Comparison of ENCODE assay signal across 9 cellular contexts in the genomic region with DNA sequence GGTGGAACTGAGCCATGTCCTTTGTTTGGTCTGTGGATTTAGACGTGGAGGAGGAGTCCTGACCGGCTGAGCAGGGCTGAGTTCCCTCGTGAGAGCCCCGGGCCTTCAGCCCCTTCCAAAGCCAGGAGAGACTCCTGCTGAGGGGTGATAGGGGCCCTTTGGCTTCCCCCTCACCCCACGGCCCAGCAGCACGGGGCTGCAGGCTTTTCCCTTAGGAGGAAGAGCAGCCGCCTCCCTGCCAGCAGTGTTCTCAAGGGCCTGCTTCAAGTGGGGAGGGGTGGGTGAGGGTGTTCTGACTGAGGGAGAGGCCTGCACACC. TPM values are rescaled to one million over a fixed set of nuclear protein-coding genes. Genes with fewer than 3 reads are reported as not detected.
DNase-seq lines count a peak whose midpoint lies in the region; ATAC-seq and TF ChIP-seq lines count a peak whose summit lies in the region.
"Had no signal": no experiment of that assay in that cellular context is flagged by ENCODE, and none has a peak within 500 bp of the region (broad histone marks: within the 10 kb centered on the region; RNA-seq: fewer than 3 reads in every experiment).

No MANE protein-coding gene starts in this region.

- H4K20me1 ChIP-seq in Loucy (ENCODE audit: insufficient read depth, low read length, poor library complexity, severe bottlenecking) = no peaks in the 10 kb centered on the region

- H3K27me3 ChIP-seq in CD8-positive, alpha-beta memory T cell (ENCODE audit: insufficient read depth, low read length, poor library complexity, severe bottlenecking) = no peaks in the 10 kb centered on the region
- H3K27me3 ChIP-seq in Loucy (ENCODE audit: insufficient read depth, low read length, poor library complexity, severe bottlenecking) (no peaks in the 10 kb centered on the region), colonic mucosa (no peaks in the 10 kb centered on the region)

- peak overlapping the region; percentile 55; the same call in 1 of the 2 replicates for H2AFZ ChIP-seq in Loucy (ENCODE audit: low read length)

- no peaks in the 10 kb centered on the region for H3K9me2 ChIP-seq in Loucy (replicated peaks; ENCODE audit: low read depth, low read length)

- H3K4me3 ChIP-seq in CD8-positive, alpha-beta memory T cell (ENCODE audit: low read length) = peak overlapping the region; percentile 65
- no peak overlapping the region for H3K4me3 ChIP-seq in Loucy (ENCODE audit: low read length, poor library complexity, severe bottlenecking)
- H3K4me3 ChIP-seq in colonic mucosa = no peak overlapping the region

- no peak for ATAC-seq in GM21737 (IDR thresholded peaks at IDR 0.05; ENCODE audit: unreplicated experiment)

- no peaks in the 10 kb centered on the region for H3K9me3 Mint-ChIP-seq in CD8-positive, alpha-beta memory T cell
- H3K9me3 Mint-ChIP-seq in neural crest cell = no peaks in the 10 kb centered on the region

- H3K36me3 ChIP-seq in CD8-positive, alpha-beta memory T cell (ENCODE audit: insufficient read depth, low read length) = no peaks in the 10 kb centered on the region
- H3K36me3 ChIP-seq in Loucy (ENCODE audit: insufficient read depth, low read length) (no peaks in the 10 kb centered on the region), colonic mucosa (no peaks in the 10 kb centered on the region)

- no peak for TF ChIP-seq CTCF in Loucy (conservative IDR thresholded peaks at IDR 0.05; ENCODE audit: low read length)
- TF ChIP-seq CTCF in colonic mucosa (IDR thresholded peaks at IDR 0.05) = no peak
- TF ChIP-seq CTCF in neural crest cell (conservative IDR thresholded peaks at IDR 0.05) = no peak

- H3K79me2 ChIP-seq in Loucy (ENCODE audit: insufficient read depth, low read length) = no peaks in the 10 kb centered on the region

- peak overlapping the region; percentile 87 for H3K27ac ChIP-seq in CD8-positive, alpha-beta memory T cell (ENCODE audit: low read depth, low read length)
- H3K27ac ChIP-seq in colonic mucosa = peak overlapping the region; percentile 75

- H3K36me3 Mint-ChIP-seq in CD8-positive, alpha-beta memory T cell = peaks cover 0 to 2% (median 0%) of the 10 kb centered on the region in 3 donors
- no peaks in the 10 kb centered on the region for H3K36me3 Mint-ChIP-seq in neural crest cell (ENCODE audit: low read depth)

- intact Hi-C loops in colonic mucosa (cut with DNase I) = no loop called here

- H3K27me3 Mint-ChIP-seq in CD8-positive, alpha-beta memory T cell = peaks cover 0 to 5% of the 10 kb centered on the region in 2 donors
- peaks cover 13% of the 10 kb centered on the region for H3K27me3 Mint-ChIP-seq in neural crest cell (ENCODE audit: low read depth)

- DNase-seq in CD8-positive, alpha-beta memory T cell = no peak
- DNase-seq in colonic mucosa (no peak), neural crest cell (ENCODE audit: low read depth, low spot score) (no peak), SHP77 treated with DMSO at 0.1 percent for 48 hours (lab: John Stamatoyannopoulos, UW) (no peak), mucosa of gallbladder (ENCODE audit: low spot score) (no peak)
- DNase-seq in central memory CD4-positive, alpha-beta T cell = no peak
- DNase-seq: HCEC 1CT had no signal

- peak overlapping the region in 6 of 7 donors; percentile 71 to 86 (median 80) for H3K4me3 Mint-ChIP-seq in CD8-positive, alpha-beta memory T cell
- H3K4me3 Mint-ChIP-seq in neural crest cell = peak overlapping the region; percentile 38

- H3K4me2 ChIP-seq in Loucy (ENCODE audit: low read depth, low read length, poor library complexity, severe bottlenecking) = peak overlapping the region; percentile 51

- peaks cover 23 to 50% (median 32%) of the 10 kb centered on the region in 3 donors for H3K4me1 Mint-ChIP-seq in CD8-positive, alpha-beta memory T cell
- peaks cover 17% of the 10 kb centered on the region for H3K4me1 Mint-ChIP-seq in neural crest cell

- H3K9me3 ChIP-seq in CD8-positive, alpha-beta memory T cell (ENCODE audit: low read length) = no peaks in the 10 kb centered on the region
- H3K9me3 ChIP-seq in Loucy (ENCODE audit: insufficient read depth, low read depth, low read length) = no peaks in the 10 kb centered on the region
- H3K9me3 ChIP-seq in colonic mucosa = no peaks in the 10 kb centered on the region

- peaks cover 20% of the 10 kb centered on the region for H3K4me1 ChIP-seq in CD8-positive, alpha-beta memory T cell (ENCODE audit: insufficient read depth, low read length)
- H3K4me1 ChIP-seq in Loucy (ENCODE audit: insufficient read depth, low read length, poor library complexity, severe bottlenecking) (peaks cover 43% of the 10 kb centered on the region), colonic mucosa (no peaks in the 10 kb centered on the region)

- H3K27ac Mint-ChIP-seq in CD8-positive, alpha-beta memory T cell = peak overlapping the region; percentile 89 to 99 (median 92)
- no peak overlapping the region for H3K27ac Mint-ChIP-seq in neural crest cell (ENCODE audit: unreplicated experiment)

- H3K9ac ChIP-seq in Loucy (ENCODE audit: low read depth, low read length, poor library complexity, severe bottlenecking) (peak overlapping the region; percentile 61), colonic mucosa (ENCODE audit: low read depth in 2 of 2, low read length in 2 of 2) (peak overlapping the region; percentile 27 to 48)

- no peaks in the 10 kb centered on the region for H3F3A ChIP-seq in Loucy (ENCODE audit: low read depth)

- CTCF ChIA-PET in CD8-positive, alpha-beta memory T cell (lab: Charles Lee) = interaction anchor here (1.2 to 7.2 kb wide), 6 partner anchors 13 to 388 kb away, joined by 3 to 60 read pairs (median 12); a partner anchor contains a TSS

- POLR2A ChIA-PET in CD8-positive, alpha-beta memory T cell (lab: Charles Lee) = interaction anchor here (1.9 to 3.1 kb wide), 2 partner anchors 13 to 30 kb away, joined by 6 to 19 read pairs; a partner anchor contains a TSS

RNA-seq across cellular contexts. Expression of a gene that starts 1.5 kb away (rescaled TPM):
- 10 to 100 TPM; 14.3 to 16.6 TPM for total RNA-seq in CD8-positive, alpha-beta memory T cell
- polyA plus RNA-seq in CD8-positive, alpha-beta memory T cell = 42.7 TPM
- total RNA-seq in colonic mucosa (10 to 100 TPM; 60.1 to 90.6 TPM), neural crest cell (10.5 and 12.2 TPM in 2 replicates), mucosa of gallbladder (74.3 TPM)

RNA-seq across cellular contexts. Expression of a gene that starts 29.2 kb away (rescaled TPM):
- 1 to 10 TPM; 4.6 to 4.7 TPM for total RNA-seq in CD8-positive, alpha-beta memory T cell
- polyA plus RNA-seq in CD8-positive, alpha-beta memory T cell = 5.5 TPM
- 10 to 100 TPM; 38.3 to 45.2 TPM for total RNA-seq in colonic mucosa
- 0.42 and 0.61 TPM in 2 replicates for total RNA-seq in neural crest cell
- 22.8 TPM for total RNA-seq in mucosa of gallbladder
